In genomic region chr10:103493911-103494877, GRCh38 we compare ENCODE assay signal across 8 cellular contexts. TPM values are rescaled to one million over a fixed set of nuclear protein-coding genes. Genes with fewer than 3 reads are reported as not detected.
DNase-seq lines count a peak whose midpoint lies in the region; TF ChIP-seq lines count a peak whose summit lies in the region.

No MANE protein-coding gene starts in this region.

- peaks cover 0 to 1% (median 0%) of the 10 kb centered on the region in 8 donors for H3K9me3 Mint-ChIP-seq in CD4-positive, alpha-beta memory T cell

- CTCF ChIA-PET in CD4-positive, alpha-beta memory T cell (lab: Charles Lee; ENCODE audit: partially characterized antibody): interaction anchor here (1.8 to 2.5 kb wide), 3 partner anchors 9 to 77 kb away, joined by 6 to 13 read pairs (median 9); no protein-coding TSS in a partner anchor

- no peak overlapping the region for H3K27ac ChIP-seq in CD4-positive, alpha-beta memory T cell (ENCODE audit: low read depth, low read length)
- H3K27ac ChIP-seq in ascending aorta: no peak overlapping the region

- peak in 4 of 5 donors; percentile 16 to 48 (median 30) for DNase-seq in CD4-positive, alpha-beta memory T cell
- no peak for DNase-seq in Jurkat, Clone E6-1 (ENCODE audit: low read depth, low spot score)
- DNase-seq in ascending aorta (ENCODE audit: low spot score in 2 of 2) (no peak), iPS-NIHi11 (ENCODE audit: low spot score) (peak; percentile 67), kidney glomerular epithelial cell (lab: John Stamatoyannopoulos, UW) (no peak), globus pallidus (ENCODE audit: low spot score) (no peak), LoVo (ENCODE audit: low spot score) (no peak)
- DNase-seq in stimulated activated CD8-positive, alpha-beta memory T cell treated with anti-CD3 and anti-CD28 coated beads, Interleukin-7, amount 100 ng/mL, for 24 hours (ENCODE audit: low read depth): peak; percentile 7

- H3K36me3 Mint-ChIP-seq in CD4-positive, alpha-beta memory T cell: no peaks in the 10 kb centered on the region

- intact Hi-C loops in CD4-positive, alpha-beta memory T cell (cut with micrococcal nuclease): no loop called here
- intact Hi-C loops in ascending aorta (cut with DNase I): no loop called here

- no peaks in the 10 kb centered on the region for H3K36me3 ChIP-seq in CD4-positive, alpha-beta memory T cell (ENCODE audit: insufficient read depth, low read length)
- no peaks in the 10 kb centered on the region for H3K36me3 ChIP-seq in ascending aorta

- peaks cover 22 to 27% of the 10 kb centered on the region in 2 donors for H3K27me3 Mint-ChIP-seq in CD4-positive, alpha-beta memory T cell

- H3K27me3 ChIP-seq in CD4-positive, alpha-beta memory T cell (ENCODE audit: insufficient read depth, low read length): peaks cover 19% of the 10 kb centered on the region
- H3K27me3 ChIP-seq in ascending aorta: peaks cover 16% of the 10 kb centered on the region

- H3K4me1 ChIP-seq in CD4-positive, alpha-beta memory T cell (ENCODE audit: insufficient read depth, low read length): peaks cover 21% of the 10 kb centered on the region
- no peaks in the 10 kb centered on the region for H3K4me1 ChIP-seq in ascending aorta

- H3K4me3 Mint-ChIP-seq in CD4-positive, alpha-beta memory T cell: peak overlapping the region; percentile 61 to 80 (median 76)

- POLR2A ChIA-PET in CD4-positive, alpha-beta memory T cell (lab: Charles Lee; ENCODE audit: partially characterized antibody): interaction anchor here (1.6 kb wide), 1 partner anchor 90 kb away, joined by 4 read pairs; no protein-coding TSS in a partner anchor

- H3K4me3 ChIP-seq in CD4-positive, alpha-beta memory T cell (ENCODE audit: low read length in 2 of 2): peak overlapping the region in 1 of 2 donors; percentile 32
- peak overlapping the region; percentile 16; the same call in 1 of the 2 replicates for H3K4me3 ChIP-seq in Jurkat, Clone E6-1 (ENCODE audit: low read length)
- peak overlapping the region; percentile 64 to 72 for H3K4me3 ChIP-seq in ascending aorta

- H3K4me1 Mint-ChIP-seq in CD4-positive, alpha-beta memory T cell: peaks cover 6 to 36% (median 20%) of the 10 kb centered on the region in 4 donors

- H3K9me3 ChIP-seq in CD4-positive, alpha-beta memory T cell (ENCODE audit: control insufficient read depth in 1 of 2, low read length in 2 of 2): no peaks in the 10 kb centered on the region
- no peaks in the 10 kb centered on the region for H3K9me3 ChIP-seq in ascending aorta

- no peak overlapping the region for H3K27ac Mint-ChIP-seq in CD4-positive, alpha-beta memory T cell

- TF ChIP-seq CTCF in ascending aorta (IDR thresholded peaks at IDR 0.05): no peak

RNA-seq across cellular contexts. Expression of gene NEURL1, which starts 0.7 kb away (rescaled TPM):
- total RNA-seq in CD4-positive, alpha-beta memory T cell: under 1 TPM; 0.83 to 0.96 TPM
- polyA plus RNA-seq in CD4-positive, alpha-beta memory T cell: under 1 TPM; 0.76 to 0.82 TPM
- 8.3 TPM for polyA plus RNA-seq in Jurkat, Clone E6-1 (2012; ENCODE audit: insufficient read depth, insufficient read length)
- not detected for total RNA-seq in ascending aorta

RNA-seq across cellular contexts. Expression of gene CALHM3, which starts 15.2 kb away (rescaled TPM):
- total RNA-seq in CD4-positive, alpha-beta memory T cell: not detected
- polyA plus RNA-seq in CD4-positive, alpha-beta memory T cell: not detected
- not detected for polyA plus RNA-seq in Jurkat, Clone E6-1 (2012; ENCODE audit: insufficient read depth, insufficient read length)
- not detected for total RNA-seq in ascending aorta

RNA-seq across cellular contexts. Expression of gene CALHM1, which starts 35.5 kb away (rescaled TPM):
- total RNA-seq in CD4-positive, alpha-beta memory T cell: not detected
- not detected for polyA plus RNA-seq in CD4-positive, alpha-beta memory T cell
- polyA plus RNA-seq in Jurkat, Clone E6-1 (2012; ENCODE audit: insufficient read depth, insufficient read length): not detected
- total RNA-seq in ascending aorta: not detected

RNA-seq across cellular contexts. Expression of gene CALHM2, which starts 42.0 kb away (rescaled TPM):
- 10 to 100 TPM; 80.5 to 84.6 TPM for total RNA-seq in CD4-positive, alpha-beta memory T cell
- 10 to 100 TPM; 40.3 to 65.0 TPM for polyA plus RNA-seq in CD4-positive, alpha-beta memory T cell
- 1.1 TPM for polyA plus RNA-seq in Jurkat, Clone E6-1 (2012; ENCODE audit: insufficient read depth, insufficient read length)
- 124 TPM for total RNA-seq in ascending aorta

Comparison
In these comparisons a context has a peak if more than half of its experiments do, and no peak if none do; other contexts are left out.
1. DNase-seq: peak in CD4-positive, alpha-beta memory T cell (4 of 5), iPS-NIHi11 (single experiment) and stimulated activated CD8-positive, alpha-beta memory T cell treated with anti-CD3 and anti-CD28 coated beads, Interleukin-7, amount 100 ng/mL, for 24 hours (single experiment); none in Jurkat, Clone E6-1 (single experiment), ascending aorta (0 of 2), kidney glomerular epithelial cell (single experiment), globus pallidus (single experiment) and LoVo (single experiment).